6 cellular contexts compared by ENCODE assay signal in genomic region chr2:74441111-74441689, GRCh38. TPM values are rescaled to one million over a fixed set of nuclear protein-coding genes. Genes with fewer than 3 reads are reported as not detected.
DNase-seq lines count a peak whose midpoint lies in the region; ATAC-seq lines count a peak whose summit lies in the region.

No MANE protein-coding gene starts in this region.

- no peaks in the 10 kb centered on the region for H3K36me3 ChIP-seq in urinary bladder (ENCODE audit: insufficient read depth)

- WGBS in urinary bladder, result 36% methylated on average over 35 of the region's 35 CpGs

- H3K36me3 Mint-ChIP-seq in activated T-cell treated with anti-CD3 and anti-CD28 coated beads, Interleukin-2, amount 50 U/mL, for 4 hours (ENCODE audit: insufficient read depth), result no peaks in the 10 kb centered on the region

- H3K4me3 ChIP-seq in iPS-11a (ENCODE audit: low read depth, low read length) (peak overlapping the region; percentile 78), urinary bladder (ENCODE audit: low read depth, low read length) (peak overlapping the region; percentile 42)

- peak overlapping the region; percentile 58 for H3K4me3 Mint-ChIP-seq in activated T-cell treated with anti-CD3 and anti-CD28 coated beads, Interleukin-2, amount 50 U/mL, for 4 hours

- H3K27me3 Mint-ChIP-seq in activated T-cell treated with anti-CD3 and anti-CD28 coated beads, Interleukin-2, amount 50 U/mL, for 4 hours (ENCODE audit: low read depth), result peaks cover 39% of the 10 kb centered on the region

- H3K4me1 Mint-ChIP-seq in activated T-cell treated with anti-CD3 and anti-CD28 coated beads, Interleukin-2, amount 50 U/mL, for 4 hours (ENCODE audit: low read depth), result peaks cover 9% of the 10 kb centered on the region

- no peak for DNase-seq in activated T-cell treated with anti-CD3 and anti-CD28 coated beads, Interleukin-2, amount 50 U/mL, for 4 hours
- DNase-seq in activated T-cell treated with anti-CD3 and anti-CD28 coated beads, Interleukin-2, amount 50 U/mL, for 48 hours, result no peak
- DNase-seq in HUDEP-2 (lab: John Stamatoyannopoulos, UW; ENCODE audit: unreplicated experiment in 76 of 76) (no peak), DMS153 (lab: John Stamatoyannopoulos, UW) (no peak)

- peak; percentile 36 to 56 for ATAC-seq in activated T-cell treated with anti-CD3 and anti-CD28 coated beads, Interleukin-2, amount 50 U/mL, for 4 hours

- H3K4me1 ChIP-seq in urinary bladder (ENCODE audit: insufficient read depth), result peaks cover 1% of the 10 kb centered on the region

- peak overlapping the region; percentile 41 for H3K27ac ChIP-seq in urinary bladder (ENCODE audit: low read depth)

- no peaks in the 10 kb centered on the region for H3K9me3 Mint-ChIP-seq in activated T-cell treated with anti-CD3 and anti-CD28 coated beads, Interleukin-2, amount 50 U/mL, for 4 hours

RNA-seq across cellular contexts. Expression of gene RTKN, which starts 0.5 kb away (rescaled TPM):
- 1 to 10 TPM in 1 of 3 donors, under 1 TPM in 2; 0.47 to 1.0 (median 0.71) TPM for total RNA-seq in activated T-cell treated with anti-CD3 and anti-CD28 coated beads, Interleukin-2, amount 50 U/mL, for 4 hours
- 18.0 TPM for total RNA-seq in urinary bladder
- polyA plus RNA-seq in urinary bladder, result 14.2 TPM

RNA-seq across cellular contexts. Expression of gene INO80B, which starts 13.7 kb away (rescaled TPM):
- total RNA-seq in activated T-cell treated with anti-CD3 and anti-CD28 coated beads, Interleukin-2, amount 50 U/mL, for 4 hours, result 10 to 100 TPM; 49.3 to 72.6 (median 55.8) TPM
- 13.5 TPM for total RNA-seq in urinary bladder
- 35.2 TPM for polyA plus RNA-seq in urinary bladder

RNA-seq across cellular contexts. Expression of gene WBP1, which starts 17.0 kb away (rescaled TPM):
- total RNA-seq in activated T-cell treated with anti-CD3 and anti-CD28 coated beads, Interleukin-2, amount 50 U/mL, for 4 hours, result 10 to 100 TPM; 19.3 to 21.5 (median 19.4) TPM
- 23.1 TPM for total RNA-seq in urinary bladder
- polyA plus RNA-seq in urinary bladder, result 99.3 TPM

RNA-seq across cellular contexts. Expression of gene WDR54, which starts 19.7 kb away (rescaled TPM):
- total RNA-seq in activated T-cell treated with anti-CD3 and anti-CD28 coated beads, Interleukin-2, amount 50 U/mL, for 4 hours, result 10 to 100 TPM; 29.1 to 32.1 (median 31.3) TPM
- total RNA-seq in urinary bladder, result 7.8 TPM
- polyA plus RNA-seq in urinary bladder, result 21.5 TPM

RNA-seq across cellular contexts. Expression of gene C2orf81, which starts 19.8 kb away (rescaled TPM):
- 1 to 10 TPM; 1.3 to 1.4 (median 1.4) TPM for total RNA-seq in activated T-cell treated with anti-CD3 and anti-CD28 coated beads, Interleukin-2, amount 50 U/mL, for 4 hours
- 0.74 TPM for total RNA-seq in urinary bladder
- polyA plus RNA-seq in urinary bladder, result 4.9 TPM
